ENCODE assay signal across 21 cellular contexts in genomic region chr15:43985976-43986375, GRCh38.
"Had no signal": no experiment of that assay in that cellular context is flagged by ENCODE, and none has a peak within 500 bp of the region (broad histone marks: within the 10 kb centered on the region; RNA-seq: fewer than 3 reads in every experiment).

No MANE protein-coding gene starts in this region.

- H3K9me3 Mint-ChIP-seq: activated naive CD4-positive, alpha-beta T cell treated with anti-CD3 and anti-CD28 coated beads, Interleukin-2, amount 50 U/mL, for 24 hours; activated T-cell treated with anti-CD3 and anti-CD28 coated beads, Interleukin-2, amount 50 U/mL, for 24 hours; activated T-helper 1 cell treated with anti-CD3 and anti-CD28 coated beads, Interleukin-12 subunit alpha, Interleukin-12 subunit beta, Interleukin-2, Interleukin-4 antibody, amounts not matched to agents 30 ng/mL and 10 ng/mL and 1 ng/mL, durations not matched to agents 14 hours and 24 hours and 36 hours had no signal

- H3K27ac Mint-ChIP-seq: activated CD8-positive, alpha-beta memory T cell treated with anti-CD3 and anti-CD28 coated beads, Interleukin-2, amount 10 ng/mL, durations not matched to agents 7 days and 5 days; activated naive CD4-positive, alpha-beta T cell treated with anti-CD3 and anti-CD28 coated beads, Interleukin-2, amount 50 U/mL, for 24 hours; activated T-cell treated with anti-CD3 and anti-CD28 coated beads, Interleukin-2, amount 50 U/mL, for 24 hours; activated T-helper 1 cell treated with anti-CD3 and anti-CD28 coated beads, Interleukin-12 subunit alpha, Interleukin-12 subunit beta, Interleukin-2, Interleukin-4 antibody, amounts not matched to agents 30 ng/mL and 10 ng/mL and 1 ng/mL, durations not matched to agents 14 hours and 24 hours and 36 hours; T-helper 17 cell; WTC11 had no signal

- ATAC-seq: activated CD8-positive, alpha-beta memory T cell treated with anti-CD3 and anti-CD28 coated beads, Interleukin-2, amount 10 ng/mL, durations not matched to agents 7 days and 5 days; T-helper 17 cell; WTC11 had no signal

- DNase-seq: activated CD4-positive, alpha-beta T cell treated with anti-CD3 and anti-CD28 coated beads for 48 hours; activated CD4-positive, alpha-beta T cell treated with anti-CD3 and anti-CD28 coated beads, Interleukin-2, amount 50 U/mL, for 48 hours; activated CD4-positive, CD25-positive, alpha-beta regulatory T cell treated with anti-CD3 and anti-CD28 coated beads, Interleukin-2, amount 50 U/mL, for 72 hours; activated CD8-positive, alpha-beta memory T cell treated with anti-CD3 and anti-CD28 coated beads, Interleukin-2, amount 10 ng/mL, durations not matched to agents 7 days and 5 days; activated effector memory CD4-positive, alpha-beta T cell treated with Interleukin-2 at 50 U/mL for 16 hours; activated naive CD4-positive, alpha-beta T cell; activated T-cell treated with anti-CD3 and anti-CD28 coated beads, Interleukin-2, amount 50 U/mL, for 24 hours; aorta; caudate nucleus; NCI-H1092 treated with DMSO at 0.1 percent for 48 hours; NCI-H1417 treated with DMSO at 0.1 percent for 48 hours; NCI-H187; NCI-H2081; NCI-H524; PC-9; SIG-M5; T-helper 17 cell; T-helper 9 cell had no signal

- H3K4me1 Mint-ChIP-seq: activated CD8-positive, alpha-beta memory T cell treated with anti-CD3 and anti-CD28 coated beads, Interleukin-2, amount 10 ng/mL, durations not matched to agents 7 days and 5 days; activated naive CD4-positive, alpha-beta T cell treated with anti-CD3 and anti-CD28 coated beads, Interleukin-2, amount 50 U/mL, for 24 hours had no signal

- H3K36me3 Mint-ChIP-seq: activated CD8-positive, alpha-beta memory T cell treated with anti-CD3 and anti-CD28 coated beads, Interleukin-2, amount 10 ng/mL, durations not matched to agents 7 days and 5 days; activated naive CD4-positive, alpha-beta T cell treated with anti-CD3 and anti-CD28 coated beads, Interleukin-2, amount 50 U/mL, for 24 hours had no signal

- H3K4me3 Mint-ChIP-seq: activated CD8-positive, alpha-beta memory T cell treated with anti-CD3 and anti-CD28 coated beads, Interleukin-2, amount 10 ng/mL, durations not matched to agents 7 days and 5 days; activated naive CD4-positive, alpha-beta T cell treated with anti-CD3 and anti-CD28 coated beads, Interleukin-2, amount 50 U/mL, for 24 hours; activated T-cell treated with anti-CD3 and anti-CD28 coated beads, Interleukin-2, amount 50 U/mL, for 24 hours; activated T-helper 1 cell treated with anti-CD3 and anti-CD28 coated beads, Interleukin-12 subunit alpha, Interleukin-12 subunit beta, Interleukin-2, Interleukin-4 antibody, amounts not matched to agents 30 ng/mL and 10 ng/mL and 1 ng/mL, durations not matched to agents 14 hours and 24 hours and 36 hours; T-helper 17 cell; WTC11 had no signal
